In genomic region chrX:40153335-40154221, GRCh38 we compare ENCODE assay signal across 8 cellular contexts. TPM values are rescaled to one million over a fixed set of nuclear protein-coding genes. Genes with fewer than 3 reads are reported as not detected.
DNase-seq lines count a peak whose midpoint lies in the region; ATAC-seq and TF ChIP-seq lines count a peak whose summit lies in the region.

No MANE protein-coding gene starts in this region.

- peak overlapping the region; percentile 75 for H3K4me3 Mint-ChIP-seq in activated T-helper 17 cell treated with anti-CD3 and anti-CD28 coated beads, Interleukin-2, amount 50 U/mL, for 72 hours

- H3K4me1 ChIP-seq in gastroesophageal sphincter, result peaks cover 0 to 44% (median 5%) of the 10 kb centered on the region in 3 donors

- H3K9me3 ChIP-seq in gastroesophageal sphincter, result no peaks in the 10 kb centered on the region

- H3K4me1 Mint-ChIP-seq in activated T-helper 17 cell treated with anti-CD3 and anti-CD28 coated beads, Interleukin-2, amount 50 U/mL, for 72 hours, result no peaks in the 10 kb centered on the region

- H3K27me3 ChIP-seq in gastroesophageal sphincter, result no peaks in the 10 kb centered on the region

- TF ChIP-seq POLR2A in gastroesophageal sphincter (IDR thresholded peaks at IDR 0.05), result no peak

- peak in 1 of 4 experiments; percentile 37 for TF ChIP-seq CTCF in gastroesophageal sphincter (IDR thresholded peaks at IDR 0.05)

- no peak overlapping the region for H3K27ac Mint-ChIP-seq in activated T-helper 17 cell treated with anti-CD3 and anti-CD28 coated beads, Interleukin-2, amount 50 U/mL, for 72 hours

- peak; percentile 48 for DNase-seq in NCI-H1105 (lab: John Stamatoyannopoulos, UW)
- DNase-seq in NCI-H1105 treated with DMSO at 0.1 percent for 48 hours (lab: John Stamatoyannopoulos, UW), result no peak
- DNase-seq in NOMO-1 (lab: John Stamatoyannopoulos, UW; ENCODE audit: unreplicated experiment in 2 of 2), result peak; percentile 45 to 52
- DNase-seq in nucleus accumbens (lab: John Stamatoyannopoulos, UW), result peak in 45 of 56 donors; percentile 1 to 71 (median 36)

- H3K27me3 Mint-ChIP-seq in activated T-helper 17 cell treated with anti-CD3 and anti-CD28 coated beads, Interleukin-2, amount 50 U/mL, for 72 hours, result no peaks in the 10 kb centered on the region

- TF ChIP-seq EP300 in gastroesophageal sphincter (IDR thresholded peaks at IDR 0.05), result no peak

- WGBS in gastroesophageal sphincter (ENCODE audit: low coverage in 1 of 2), 2 donors, result 7% methylated on average over 21 of the region's 68 CpGs; no CpG with 5 or more reads in 1 of the 2 donors

- peak overlapping the region; percentile 31 to 54 for H3K4me3 ChIP-seq in gastroesophageal sphincter

- H3K9me3 Mint-ChIP-seq in activated T-helper 17 cell treated with anti-CD3 and anti-CD28 coated beads, Interleukin-2, amount 50 U/mL, for 72 hours, result no peaks in the 10 kb centered on the region

- H3K36me3 Mint-ChIP-seq in activated T-helper 17 cell treated with anti-CD3 and anti-CD28 coated beads, Interleukin-2, amount 50 U/mL, for 72 hours (ENCODE audit: low read depth), result no peaks in the 10 kb centered on the region

- H3K27ac ChIP-seq in gastroesophageal sphincter, result peak overlapping the region in 3 of 4 donors; percentile 57 to 76 (median 74)

- ATAC-seq in HG02588 (IDR thresholded peaks at IDR 0.05; ENCODE audit: unreplicated experiment), result peak; percentile 60
- peak; percentile 86 for ATAC-seq in activated T-helper 17 cell treated with anti-CD3 and anti-CD28 coated beads, Interleukin-2, amount 50 U/mL, for 72 hours (replicated peaks)
- no peak for ATAC-seq in gastroesophageal sphincter
- no peak for ATAC-seq in HG02623 (IDR thresholded peaks at IDR 0.05; ENCODE audit: unreplicated experiment)

- H3K36me3 ChIP-seq in gastroesophageal sphincter, result no peaks in the 10 kb centered on the region

RNA-seq across cellular contexts. Expression of gene BCOR, which starts 55.8 kb away (rescaled TPM):
- 10 to 100 TPM; 38.9 to 63.2 TPM for total RNA-seq in activated T-helper 17 cell treated with anti-CD3 and anti-CD28 coated beads, Interleukin-2, amount 50 U/mL, for 72 hours
- 10 to 100 TPM; 18.4 to 27.4 (median 21.4) TPM for total RNA-seq in gastroesophageal sphincter

Comparison
In these comparisons a context has a peak if more than half of its experiments do, and no peak if none do; other contexts are left out.
1. ATAC-seq: peak in HG02588 (single experiment) and activated T-helper 17 cell treated with anti-CD3 and anti-CD28 coated beads, Interleukin-2, amount 50 U/mL, for 72 hours (single experiment); none in gastroesophageal sphincter (single experiment) and HG02623 (single experiment).